In the genomic region with DNA sequence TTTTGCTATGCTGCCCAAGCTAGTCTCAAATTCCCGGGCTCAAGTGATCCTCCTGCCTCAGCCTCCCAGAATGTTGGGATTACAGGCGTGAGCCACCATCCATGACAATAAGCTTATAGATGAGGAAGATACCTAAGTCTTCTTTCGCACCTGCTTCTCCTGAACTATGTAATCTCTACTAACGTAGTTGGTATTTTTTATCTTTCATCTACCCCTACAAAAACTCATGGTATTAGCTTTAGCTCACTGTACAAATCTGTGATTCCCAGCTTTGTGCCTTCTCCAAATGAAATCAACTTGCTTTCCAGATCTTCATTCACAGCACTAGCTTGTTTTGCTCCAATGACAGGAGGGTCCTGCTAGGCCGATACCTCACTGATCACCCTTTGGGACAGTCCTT, we compare ENCODE assay signal across 33 cellular contexts. TPM values are rescaled to one million over a fixed set of nuclear protein-coding genes. Genes with fewer than 3 reads are reported as not detected.
"Had no signal": no experiment of that assay in that cellular context is flagged by ENCODE, and none has a peak within 500 bp of the region (broad histone marks: within the 10 kb centered on the region; RNA-seq: fewer than 3 reads in every experiment).

No MANE protein-coding gene starts in this region.

- H3K27me3 ChIP-seq: pancreas, suprapubic skin, tibial artery, uterus had no signal

- H3K27me3 Mint-ChIP-seq: naive B cell; natural killer cell treated with Interleukin-12 subunit alpha and Interleukin-12 subunit beta and Interleukin-15 and Interleukin-18, amount 100 ng/mL, for 72 hours; stimulated activated naive CD8-positive, alpha-beta T cell treated with anti-CD3 and anti-CD28 coated beads, Interleukin-15, Interleukin-2, amounts not matched to agents 100 ng/mL and 50 ng/mL, for 24 hours; type B pancreatic cell had no signal

- ATAC-seq: natural killer cell treated with Interleukin-12 subunit alpha and Interleukin-12 subunit beta and Interleukin-15 and Interleukin-18, amount 100 ng/mL, for 72 hours; pancreas; right cardiac atrium; sciatic nerve had no signal

- H3K4me1 Mint-ChIP-seq: immature natural killer cell, mesothelial cell of epicardium, naive B cell, neural crest cell had no signal

- H3K9me3 Mint-ChIP-seq: immature natural killer cell; naive B cell; natural killer cell treated with Interleukin-12 subunit alpha and Interleukin-12 subunit beta and Interleukin-15 and Interleukin-18, amount 100 ng/mL, for 72 hours; neural crest cell; stimulated activated naive CD8-positive, alpha-beta T cell treated with anti-CD3 and anti-CD28 coated beads, Interleukin-15, Interleukin-2, amounts not matched to agents 100 ng/mL and 50 ng/mL, for 24 hours; type B pancreatic cell had no signal

- H3K27ac Mint-ChIP-seq: mesothelial cell of epicardium; naive B cell; natural killer cell treated with Interleukin-12 subunit alpha and Interleukin-12 subunit beta and Interleukin-15 and Interleukin-18, amount 100 ng/mL, for 72 hours; stimulated activated naive CD8-positive, alpha-beta T cell treated with anti-CD3 and anti-CD28 coated beads, Interleukin-15, Interleukin-2, amounts not matched to agents 100 ng/mL and 50 ng/mL, for 24 hours; type B pancreatic cell had no signal

- H3K4me3 ChIP-seq: left ventricle myocardium inferior, lung, pancreas, prostate gland, skin epidermis, suprapubic skin, thoracic aorta, tibial artery, uterus had no signal

- H3K4me3 Mint-ChIP-seq: immature natural killer cell; mesothelial cell of epicardium; naive B cell; natural killer cell treated with Interleukin-12 subunit alpha and Interleukin-12 subunit beta and Interleukin-15 and Interleukin-18, amount 100 ng/mL, for 72 hours; neural crest cell; stimulated activated naive CD8-positive, alpha-beta T cell treated with anti-CD3 and anti-CD28 coated beads, Interleukin-15, Interleukin-2, amounts not matched to agents 100 ng/mL and 50 ng/mL, for 24 hours; type B pancreatic cell had no signal

- H3K36me3 ChIP-seq: uterus had no signal

- FAIRE-seq: islet of Langerhans, kidney, pancreas had no signal

- H3K4me1 ChIP-seq: left ventricle myocardium inferior, pancreas, prostate gland, suprapubic skin, tibial artery, uterus had no signal

- H3K9me3 ChIP-seq: left ventricle myocardium inferior, pancreas, prostate gland, suprapubic skin, thoracic aorta, tibial artery, uterus had no signal

- DNase-seq: hypothalamus; immature natural killer cell; kidney; left ventricle myocardium inferior; mesendoderm; naive B cell; nucleus accumbens; pancreas; posterior cingulate gyrus; retina; right cardiac atrium; stimulated activated CD4-positive, alpha-beta T cell treated with anti-CD3 and anti-CD28 coated beads, Interleukin-12 subunit alpha, Interleukin-12 subunit beta, amount 100 ng/mL, for 4 hours; stimulated activated CD4-positive, alpha-beta T cell treated with anti-CD3 and anti-CD28 coated beads, Interleukin-15, amount 100 ng/mL, for 24 hours; stimulated activated CD4-positive, alpha-beta T cell treated with anti-CD3 and anti-CD28 coated beads, Interleukin-2, amount 100 ng/mL, for 24 hours; stimulated activated CD4-positive, alpha-beta T cell treated with anti-CD3 and anti-CD28 coated beads, Interleukin-4, amount 100 ng/mL, for 1 hour; stimulated activated naive CD4-positive, alpha-beta T cell; tibial artery; uterus had no signal

- H3K27ac ChIP-seq: left ventricle myocardium inferior, pancreas, prostate gland, skin epidermis, suprapubic skin, thoracic aorta, tibial artery, uterus had no signal

RNA-seq across cellular contexts. Expression of gene SERPIND1, which starts 48.3 kb away (rescaled TPM):
- total RNA-seq: kidney, lower leg skin, mesothelial cell of epicardium, mononuclear cell, neural crest cell, osteoblast, prostate gland, thoracic aorta had no signal
